Comparison of ENCODE assay signal across 33 cellular contexts in the genomic region with DNA sequence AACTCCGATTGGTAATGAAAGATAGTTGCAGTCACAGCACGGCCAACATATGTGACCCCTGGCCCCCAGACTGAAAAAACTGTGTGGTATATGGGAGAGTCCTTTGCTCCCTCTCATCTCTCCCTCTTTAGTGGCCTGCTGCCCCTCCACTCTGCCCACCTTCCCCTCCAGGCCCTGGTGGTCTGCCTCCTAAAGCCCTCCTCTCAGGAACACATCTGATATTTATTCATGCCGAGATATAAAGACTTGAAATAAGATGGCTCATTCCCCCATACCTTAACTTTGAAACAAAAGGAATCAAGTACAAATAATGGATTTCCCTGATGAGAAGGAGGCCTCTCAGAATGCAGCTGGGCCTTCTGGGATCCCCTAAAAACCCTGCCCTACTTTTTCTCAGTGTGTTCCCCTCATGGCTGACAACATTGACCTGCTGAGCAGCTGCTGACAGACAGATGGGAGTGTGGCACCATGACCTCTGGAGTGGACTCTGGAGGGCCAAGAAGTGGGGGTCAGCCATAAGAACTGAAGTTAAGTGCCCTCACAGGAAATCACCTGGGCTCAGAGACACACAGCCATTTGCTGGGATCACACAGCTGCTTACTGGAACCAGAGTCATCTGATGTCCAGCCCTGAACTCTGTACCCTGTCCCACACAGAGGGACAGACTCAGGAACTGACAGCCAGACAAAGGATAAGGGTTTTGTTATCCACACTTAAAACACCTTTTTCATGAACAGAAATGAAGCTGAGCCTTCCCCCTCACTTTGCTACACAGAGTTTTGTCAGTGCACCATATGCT. TPM values are rescaled to one million over a fixed set of nuclear protein-coding genes. Genes with fewer than 3 reads are reported as not detected.
"Had no signal": no experiment of that assay in that cellular context is flagged by ENCODE, and none has a peak within 500 bp of the region (broad histone marks: within the 10 kb centered on the region; RNA-seq: fewer than 3 reads in every experiment).

No MANE protein-coding gene starts in this region.

- H3K4me1 Mint-ChIP-seq: activated CD4-positive, alpha-beta memory T cell treated with anti-CD3 and anti-CD28 coated beads, Interleukin-2, amount 10 ng/mL, durations not matched to agents 7 days and 5 days; activated CD4-positive, alpha-beta T cell treated with anti-CD3 and anti-CD28 coated beads, Interleukin-2, amount 10 ng/mL, durations not matched to agents 7 days and 5 days; activated T-helper 17 cell treated with anti-CD3 and anti-CD28 coated beads, Interleukin-2, amount 50 U/mL, for 72 hours; central memory CD8-positive, alpha-beta T cell had no signal

- H3K27me3 Mint-ChIP-seq: activated CD4-positive, alpha-beta memory T cell treated with anti-CD3 and anti-CD28 coated beads, Interleukin-2, amount 10 ng/mL, durations not matched to agents 7 days and 5 days; activated naive CD8-positive, alpha-beta T cell; activated T-helper 17 cell treated with anti-CD3 and anti-CD28 coated beads, Interleukin-2, amount 50 U/mL, for 72 hours; central memory CD8-positive, alpha-beta T cell; dendritic cell treated with granulocyte-macrophage colony-stimulating factor and Interleukin-4, amounts not matched to agents 40 ng/mL and 50 ng/mL, for 4 days; effector memory CD8-positive, alpha-beta T cell had no signal

- H3K4me3 Mint-ChIP-seq: activated CD4-positive, alpha-beta memory T cell treated with anti-CD3 and anti-CD28 coated beads, Interleukin-2, amount 10 ng/mL, durations not matched to agents 7 days and 5 days; activated CD4-positive, alpha-beta T cell treated with anti-CD3 and anti-CD28 coated beads, Interleukin-2, amount 10 ng/mL, durations not matched to agents 7 days and 5 days; activated naive CD8-positive, alpha-beta T cell; activated T-cell treated with anti-CD3 and anti-CD28 coated beads, Interleukin-2, amount 50 U/mL, for 4 hours; activated T-helper 17 cell treated with anti-CD3 and anti-CD28 coated beads, Interleukin-2, amount 50 U/mL, for 72 hours; central memory CD8-positive, alpha-beta T cell; dendritic cell treated with granulocyte-macrophage colony-stimulating factor and Interleukin-4, amounts not matched to agents 40 ng/mL and 50 ng/mL, for 4 days; effector memory CD8-positive, alpha-beta T cell had no signal

- H3K36me3 Mint-ChIP-seq: activated naive CD8-positive, alpha-beta T cell had no signal

- H3K27ac Mint-ChIP-seq: activated CD4-positive, alpha-beta memory T cell treated with anti-CD3 and anti-CD28 coated beads, Interleukin-2, amount 10 ng/mL, durations not matched to agents 7 days and 5 days; activated CD4-positive, alpha-beta T cell treated with anti-CD3 and anti-CD28 coated beads, Interleukin-2, amount 10 ng/mL, durations not matched to agents 7 days and 5 days; activated naive CD8-positive, alpha-beta T cell; activated T-helper 17 cell treated with anti-CD3 and anti-CD28 coated beads, Interleukin-2, amount 50 U/mL, for 72 hours; dendritic cell treated with granulocyte-macrophage colony-stimulating factor and Interleukin-4, amounts not matched to agents 40 ng/mL and 50 ng/mL, for 4 days; effector memory CD8-positive, alpha-beta T cell had no signal

- FAIRE-seq: astrocyte had no signal

- ATAC-seq: activated T-cell treated with anti-CD3 and anti-CD28 coated beads, Interleukin-2, amount 50 U/mL, for 4 hours; activated T-helper 17 cell treated with anti-CD3 and anti-CD28 coated beads, Interleukin-2, amount 50 U/mL, for 72 hours; effector memory CD8-positive, alpha-beta T cell; gastroesophageal sphincter had no signal

- H3K36me3 ChIP-seq: brain microvascular endothelial cell, esophagus squamous epithelium, gastroesophageal sphincter had no signal

- H3K4me1 ChIP-seq: esophagus squamous epithelium, gastroesophageal sphincter had no signal

- H3K27me3 ChIP-seq: brain microvascular endothelial cell, esophagus squamous epithelium had no signal

- H3K9me3 Mint-ChIP-seq: activated CD4-positive, alpha-beta memory T cell treated with anti-CD3 and anti-CD28 coated beads, Interleukin-2, amount 10 ng/mL, durations not matched to agents 7 days and 5 days; activated CD4-positive, alpha-beta T cell treated with anti-CD3 and anti-CD28 coated beads, Interleukin-2, amount 10 ng/mL, durations not matched to agents 7 days and 5 days; activated T-helper 17 cell treated with anti-CD3 and anti-CD28 coated beads, Interleukin-2, amount 50 U/mL, for 72 hours; dendritic cell treated with granulocyte-macrophage colony-stimulating factor and Interleukin-4, amounts not matched to agents 40 ng/mL and 50 ng/mL, for 4 days; effector memory CD8-positive, alpha-beta T cell had no signal

- H3K27ac ChIP-seq: brain microvascular endothelial cell, coronary artery, dorsolateral prefrontal cortex, esophagus squamous epithelium, gastroesophageal sphincter had no signal

- DNase-seq: activated CD4-positive, alpha-beta memory T cell treated with anti-CD3 and anti-CD28 coated beads, Interleukin-2, amount 10 ng/mL, durations not matched to agents 7 days and 5 days; activated CD4-positive, alpha-beta T cell treated with anti-CD3 and anti-CD28 coated beads for 1 hour; activated CD4-positive, alpha-beta T cell treated with anti-CD3 and anti-CD28 coated beads for 4 hours; activated CD4-positive, alpha-beta T cell treated with anti-CD3 and anti-CD28 coated beads, Interleukin-2, amount 10 ng/mL, durations not matched to agents 7 days and 5 days; activated CD4-positive, alpha-beta T cell treated with anti-CD3 and anti-CD28 coated beads, Interleukin-2, amount 50 U/mL, for 4 hours; activated CD8-positive, alpha-beta memory T cell treated with anti-CD3 and anti-CD28 coated beads for 24 hours; activated effector memory CD4-positive, alpha-beta T cell treated with Interleukin-2 at 50 U/mL for 16 hours; activated gamma-delta T cell treated with Interleukin-2 at 50 U/mL for 16 hours; activated naive CD4-positive, alpha-beta T cell treated with anti-CD3 and anti-CD28 coated beads, Interleukin-2, amount 50 U/mL, for 16 hours; activated naive CD4-positive, alpha-beta T cell treated with Interleukin-2 at 50 U/mL for 16 hours; activated T-cell treated with anti-CD3 and anti-CD28 coated beads, Interleukin-2, amount 50 U/mL, for 4 hours; amniotic stem cell; anterior cingulate cortex; brain microvascular endothelial cell; dorsolateral prefrontal cortex; effector CD4-positive, alpha-beta T cell; effector memory CD8-positive, alpha-beta T cell; erythroblast; esophagus squamous epithelium; foreskin melanocyte; T-helper 2 cell had no signal

- H3K9me3 ChIP-seq: esophagus squamous epithelium had no signal

- H3K4me3 ChIP-seq: coronary artery, dorsolateral prefrontal cortex, esophagus squamous epithelium, gastroesophageal sphincter had no signal

RNA-seq across cellular contexts. Expression of gene ST8SIA3, which starts 39.8 kb away (rescaled TPM):
- total RNA-seq: activated CD4-positive, alpha-beta memory T cell treated with anti-CD3 and anti-CD28 coated beads, Interleukin-2, amount 10 ng/mL, durations not matched to agents 7 days and 5 days; activated CD4-positive, alpha-beta T cell treated with anti-CD3 and anti-CD28 coated beads, Interleukin-2, amount 10 ng/mL, durations not matched to agents 7 days and 5 days; activated T-cell treated with anti-CD3 and anti-CD28 coated beads, Interleukin-2, amount 50 U/mL, for 4 hours; activated T-helper 17 cell treated with anti-CD3 and anti-CD28 coated beads, Interleukin-2, amount 50 U/mL, for 72 hours; bronchial epithelial cell; esophagus squamous epithelium; fibroblast of lung; fibroblast of villous mesenchyme; glomerular endothelial cell; T-helper 1 cell treated with Interleukin-12 subunit alpha and Interleukin-12 subunit beta and Interleukin-4 antibody, amounts not matched to agents 30 ng/mL and 1 ng/mL, for 36 hours had no signal
- polyA plus RNA-seq: fibroblast of lung had no signal
